Comparison of ENCODE assay signal across 7 cellular contexts in the genomic region with DNA sequence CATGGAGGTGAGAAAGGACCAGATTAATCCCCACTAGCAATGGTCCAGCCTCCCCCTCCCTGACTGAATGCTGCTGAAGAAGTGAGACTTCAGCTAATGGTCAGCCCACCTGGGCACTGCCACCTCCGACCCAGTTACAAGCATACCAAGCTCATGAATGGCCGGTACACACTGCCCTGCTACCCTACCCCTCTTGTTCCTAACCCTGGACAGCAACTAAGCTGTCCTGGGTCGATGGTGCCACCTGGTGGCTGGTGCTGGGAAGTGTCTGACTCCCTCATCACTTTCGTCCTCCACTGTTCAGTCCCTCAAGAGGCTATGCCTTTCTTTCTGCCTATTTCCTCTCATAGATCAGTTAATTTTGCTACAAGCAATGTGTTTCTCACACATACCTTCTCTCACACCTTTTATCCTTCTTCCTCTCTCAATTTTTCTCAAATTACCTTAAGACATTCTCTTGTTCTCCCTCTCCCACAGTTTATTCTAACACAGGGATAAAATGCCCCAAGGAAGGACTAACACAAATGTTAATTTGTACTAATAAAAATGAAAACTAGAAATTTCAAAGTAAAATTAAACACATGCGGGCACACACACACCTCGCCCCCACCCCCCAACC. TPM values are rescaled to one million over a fixed set of nuclear protein-coding genes. Genes with fewer than 3 reads are reported as not detected.
DNase-seq lines count a peak whose midpoint lies in the region; ATAC-seq lines count a peak whose summit lies in the region.

No MANE protein-coding gene starts in this region.

- H3K36me3 Mint-ChIP-seq in activated T-cell treated with anti-CD3 and anti-CD28 coated beads, Interleukin-2, amount 50 U/mL, for 72 hours (ENCODE audit: insufficient read depth in 2 of 2) = peaks cover 7 to 10% of the 10 kb centered on the region in 2 donors
- H3K36me3 Mint-ChIP-seq in T-helper 2 cell treated with Interferon-gamma antibody and Interleukin-4, amounts not matched to agents 5 μg/mL and 100 μg/mL, for 36 hours (ENCODE audit: low read depth) = peaks cover 5% of the 10 kb centered on the region

- no peak overlapping the region for H3K27ac Mint-ChIP-seq in activated T-cell treated with anti-CD3 and anti-CD28 coated beads, Interleukin-2, amount 50 U/mL, for 72 hours
- no peak overlapping the region for H3K27ac Mint-ChIP-seq in T-helper 2 cell treated with Interferon-gamma antibody and Interleukin-4, amounts not matched to agents 5 μg/mL and 100 μg/mL, for 36 hours

- H3K27me3 Mint-ChIP-seq in activated T-cell treated with anti-CD3 and anti-CD28 coated beads, Interleukin-2, amount 50 U/mL, for 72 hours (ENCODE audit: low read depth) = peaks cover 50% of the 10 kb centered on the region
- peaks cover 56% of the 10 kb centered on the region for H3K27me3 Mint-ChIP-seq in T-helper 2 cell treated with Interferon-gamma antibody and Interleukin-4, amounts not matched to agents 5 μg/mL and 100 μg/mL, for 36 hours (ENCODE audit: low read depth)

- H3K4me3 Mint-ChIP-seq in activated T-cell treated with anti-CD3 and anti-CD28 coated beads, Interleukin-2, amount 50 U/mL, for 72 hours = no peak overlapping the region
- no peak overlapping the region for H3K4me3 Mint-ChIP-seq in T-helper 2 cell treated with Interferon-gamma antibody and Interleukin-4, amounts not matched to agents 5 μg/mL and 100 μg/mL, for 36 hours

- ATAC-seq in activated T-cell treated with anti-CD3 and anti-CD28 coated beads, Interleukin-2, amount 50 U/mL, for 72 hours (replicated peaks in 1 of 2) = peak; percentile 47 to 55
- no peak for ATAC-seq in HG03175 (IDR thresholded peaks at IDR 0.05; ENCODE audit: unreplicated experiment)

- DNase-seq in EL (peak; percentile 41), HUDEP-2 (lab: John Stamatoyannopoulos, UW; ENCODE audit: unreplicated experiment in 76 of 76) (peak in 48 of 76 experiments; percentile 4 to 57 (median 30)), lung microvascular endothelial cell (ENCODE audit: low read depth in 2 of 2) (peak; percentile 20 to 23), occipital lobe (lab: John Stamatoyannopoulos, UW) (no peak)
- peak; percentile 59 to 70 for DNase-seq in activated T-cell treated with anti-CD3 and anti-CD28 coated beads, Interleukin-2, amount 50 U/mL, for 72 hours
- DNase-seq in T-helper 2 cell treated with Interferon-gamma antibody and Interleukin-4, amounts not matched to agents 5 μg/mL and 100 μg/mL, for 36 hours (ENCODE audit: low spot score) = no peak

- peaks cover 21% of the 10 kb centered on the region for H3K4me1 Mint-ChIP-seq in activated T-cell treated with anti-CD3 and anti-CD28 coated beads, Interleukin-2, amount 50 U/mL, for 72 hours (ENCODE audit: low read depth)
- peaks cover 6% of the 10 kb centered on the region for H3K4me1 Mint-ChIP-seq in T-helper 2 cell treated with Interferon-gamma antibody and Interleukin-4, amounts not matched to agents 5 μg/mL and 100 μg/mL, for 36 hours (ENCODE audit: low read depth)

- H3K9me3 Mint-ChIP-seq in activated T-cell treated with anti-CD3 and anti-CD28 coated beads, Interleukin-2, amount 50 U/mL, for 72 hours = peaks cover 0 to 11% of the 10 kb centered on the region in 2 donors
- peaks cover 19% of the 10 kb centered on the region for H3K9me3 Mint-ChIP-seq in T-helper 2 cell treated with Interferon-gamma antibody and Interleukin-4, amounts not matched to agents 5 μg/mL and 100 μg/mL, for 36 hours

RNA-seq across cellular contexts. Expression of a gene that starts 42.4 kb away (rescaled TPM):
- total RNA-seq in activated T-cell treated with anti-CD3 and anti-CD28 coated beads, Interleukin-2, amount 50 U/mL, for 72 hours = 1 to 10 TPM; 2.2 TPM
- not detected in 2 replicates for total RNA-seq in lung microvascular endothelial cell
- not detected for total RNA-seq in occipital lobe

Comparison
In these comparisons a context has a peak if more than half of its experiments do, and no peak if none do; other contexts are left out.
1. DNase-seq: peak in EL (single experiment), HUDEP-2 (48 of 76), activated T-cell treated with anti-CD3 and anti-CD28 coated beads, Interleukin-2, amount 50 U/mL, for 72 hours (2 of 2) and lung microvascular endothelial cell (2 of 2); none in T-helper 2 cell treated with Interferon-gamma antibody and Interleukin-4, amounts not matched to agents 5 μg/mL and 100 μg/mL, for 36 hours (single experiment) and occipital lobe (single experiment).